20 cellular contexts compared by ENCODE assay signal in genomic region chr7:98984126-98984525, GRCh38.
"Had no signal": no experiment of that assay in that cellular context is flagged by ENCODE, and none has a peak within 500 bp of the region (broad histone marks: within the 10 kb centered on the region; RNA-seq: fewer than 3 reads in every experiment).

No MANE protein-coding gene starts in this region.

- H3K27me3 ChIP-seq: heart left ventricle, spleen, stomach, thyroid gland, upper lobe of left lung had no signal

- H3K4me3 ChIP-seq: heart left ventricle, psoas muscle, spleen, stomach, thyroid gland, upper lobe of left lung had no signal

- H3K4me1 ChIP-seq: heart left ventricle, psoas muscle, spleen, stomach, thyroid gland, upper lobe of left lung had no signal

- H3K4me3 Mint-ChIP-seq: naive B cell; nephron; stimulated activated naive B cell treated with anti-CD40 and anti-IgM and Interleukin-4, amounts not matched to agents 10 μg/mL and 1 μg/mL and 100 μg/mL, for 72 hours had no signal

- H3K27ac ChIP-seq: heart left ventricle, psoas muscle, spleen, stomach, thyroid gland, upper lobe of left lung had no signal

- H3K4me1 Mint-ChIP-seq: nephron; stimulated activated naive B cell treated with anti-CD40 and anti-IgM and Interleukin-4, amounts not matched to agents 10 μg/mL and 1 μg/mL and 100 μg/mL, for 72 hours had no signal

- ATAC-seq: heart left ventricle; psoas muscle; sciatic nerve; stimulated activated naive B cell treated with anti-CD40 and anti-IgM and Interleukin-4, amounts not matched to agents 10 μg/mL and 1 μg/mL and 100 μg/mL, for 72 hours had no signal

- H3K9me3 ChIP-seq: psoas muscle, thyroid gland, upper lobe of left lung had no signal

- DNase-seq: cerebellar nuclear complex; dermis blood vessel endothelial cell; effector CD4-positive, alpha-beta T cell; hippocampal formation; kidney glomerular epithelial cell; midbrain; naive B cell; psoas muscle; spleen; stimulated activated CD4-positive, alpha-beta T cell treated with anti-CD3 and anti-CD28 coated beads, Interleukin-15, amount 100 ng/mL, for 24 hours; stimulated activated CD4-positive, alpha-beta T cell treated with anti-CD3 and anti-CD28 coated beads, Interleukin-1b, Interleukin-23, amount 100 ng/mL, for 48 hours; stimulated activated CD4-positive, alpha-beta T cell treated with anti-CD3 and anti-CD28 coated beads, Interleukin-4, amount 100 ng/mL, for 24 hours; stimulated activated naive B cell treated with anti-CD40 and anti-IgM and Interleukin-4, amounts not matched to agents 10 μg/mL and 1 μg/mL and 100 μg/mL, for 72 hours; stomach; substantia nigra; thyroid gland; upper lobe of left lung had no signal

- H3K27ac Mint-ChIP-seq: naive B cell; nephron; stimulated activated naive B cell treated with anti-CD40 and anti-IgM and Interleukin-4, amounts not matched to agents 10 μg/mL and 1 μg/mL and 100 μg/mL, for 72 hours had no signal
